ENCODE assay signal across 9 cellular contexts in the genomic region with DNA sequence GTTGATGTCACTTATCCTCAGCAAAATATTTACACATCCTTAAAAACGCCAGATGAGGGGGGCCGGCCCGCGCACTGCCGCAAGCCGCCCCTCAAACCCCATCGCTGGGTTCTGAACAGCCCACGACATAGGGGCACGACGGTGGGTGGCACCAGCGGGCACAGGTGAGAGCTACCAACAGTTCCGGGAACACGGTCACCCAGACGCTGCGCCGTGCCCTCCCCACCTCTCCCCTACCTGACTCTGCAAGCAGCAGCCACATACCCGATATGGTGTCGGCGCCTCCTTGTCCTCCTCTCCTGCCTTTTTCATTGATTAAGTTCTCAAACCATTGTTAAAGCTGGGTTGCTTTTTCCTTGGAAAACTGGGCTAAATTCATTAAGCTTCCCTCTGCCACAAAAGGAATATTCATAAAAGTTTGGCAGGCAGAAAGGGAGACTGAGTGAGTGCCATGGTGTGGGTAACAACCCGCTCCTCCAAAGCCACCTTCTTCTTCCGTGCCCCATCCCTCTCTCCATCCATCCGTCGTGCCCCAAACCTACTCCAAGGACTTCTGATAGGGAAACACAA. TPM values are rescaled to one million over a fixed set of nuclear protein-coding genes. Genes with fewer than 3 reads are reported as not detected.
DNase-seq lines count a peak whose midpoint lies in the region; ATAC-seq, FAIRE-seq and TF ChIP-seq lines count a peak whose summit lies in the region.
"Had no signal": no experiment of that assay in that cellular context is flagged by ENCODE, and none has a peak within 500 bp of the region (broad histone marks: within the 10 kb centered on the region; RNA-seq: fewer than 3 reads in every experiment).

No MANE protein-coding gene starts in this region.

- H3K27me3 ChIP-seq in CD4-positive, alpha-beta T cell (ENCODE audit: control insufficient read depth, insufficient read depth, low read length): peaks cover 12% of the 10 kb centered on the region
- H3K27me3 ChIP-seq in H1 (replicated peaks in 1 of 4; ENCODE audit: control insufficient read depth in 3 of 4, extremely low read depth in 1 of 4, insufficient read depth in 3 of 4, low read length in 3 of 4) (peaks cover 12 to 41% (median 30%) of the 10 kb centered on the region in 4 experiments), neural cell (ENCODE audit: insufficient read depth, low read depth, low read length) (peaks cover 15% of the 10 kb centered on the region)

- H3K27me3 Mint-ChIP-seq in CD4-positive, alpha-beta T cell: peaks cover 43% of the 10 kb centered on the region
- H3K27me3 Mint-ChIP-seq in HFFc6 (ENCODE audit: insufficient read depth): peaks cover 6% of the 10 kb centered on the region

- TF ChIP-seq EP300 in H1 (IDR thresholded peaks at IDR 0.05; ENCODE audit: borderline replicate concordance in 1 of 2, low read depth in 2 of 2, low read length in 2 of 2): no peak
- no peak for TF ChIP-seq EP300 in neural cell (conservative IDR thresholded peaks at IDR 0.05; ENCODE audit: poor library complexity, severe bottlenecking)

- no peak overlapping the region for H3K27ac ChIP-seq in CD4-positive, alpha-beta T cell (ENCODE audit: low read depth, low read length)
- H3K27ac ChIP-seq in H1 (ENCODE audit: low read depth, low read length) (no peak overlapping the region), neural cell (ENCODE audit: low read length) (peak overlapping the region; percentile 47)

- peaks cover 0 to 3% of the 10 kb centered on the region in 2 experiments for H4K20me1 ChIP-seq in H1 (replicated peaks in 1 of 2; ENCODE audit: control insufficient read depth in 1 of 2, insufficient read depth in 2 of 2, low read length in 2 of 2)
- no peaks in the 10 kb centered on the region for H4K20me1 ChIP-seq in neural cell (ENCODE audit: insufficient read depth)

- no peak for TF ChIP-seq CTCF in CD4-positive, alpha-beta T cell (IDR thresholded peaks at IDR 0.05)
- no peak for TF ChIP-seq CTCF in H1 (IDR thresholded peaks at IDR 0.05; ENCODE audit: control extremely low read depth in 1 of 3, insufficient read depth in 1 of 3, low read depth in 1 of 3, low read length in 3 of 3)
- TF ChIP-seq CTCF in neural cell (IDR thresholded peaks at IDR 0.05; ENCODE audit: poor library complexity, severe bottlenecking): no peak
- no peak for TF ChIP-seq CTCF in HFFc6 (IDR thresholded peaks at IDR 0.05)

- no peak overlapping the region for H3K23ac ChIP-seq in H1 (ENCODE audit: insufficient read length)

- no peaks in the 10 kb centered on the region for H3K79me1 ChIP-seq in H1 (ENCODE audit: low read depth, low read length)

- no peak overlapping the region for H4K91ac ChIP-seq in H1 (replicated peaks; ENCODE audit: insufficient read length, low read length)

- no peak for FAIRE-seq in H1 (lab: Jason Lieb, UNC)
- FAIRE-seq: K562 had no signal

- no peak overlapping the region for H3K18ac ChIP-seq in H1 (ENCODE audit: extremely low read depth, low read length)

- no peak for TF ChIP-seq POLR2A in H1 (IDR thresholded peaks at IDR 0.05; ENCODE audit: control extremely low read depth in 1 of 2, low read depth in 2 of 2, low read length in 2 of 2)

- H3K23me2 ChIP-seq in H1 (ENCODE audit: low read depth, low read length): peaks cover 7% of the 10 kb centered on the region; the same call in 1 of the 2 replicates

- no peaks in the 10 kb centered on the region for H3K36me3 Mint-ChIP-seq in CD4-positive, alpha-beta T cell (ENCODE audit: low read depth)
- no peaks in the 10 kb centered on the region for H3K36me3 Mint-ChIP-seq in HFFc6 (ENCODE audit: low read depth)

- intact Hi-C loops in CD4-positive, alpha-beta T cell (cut with DNase I, micrococcal nuclease): no loop called here

- ATAC-seq in CD4-positive, alpha-beta T cell (ENCODE audit: poor library complexity): peak; percentile 79
- ATAC-seq in GM18517 (IDR thresholded peaks at IDR 0.05; ENCODE audit: unreplicated experiment): no peak
- ATAC-seq in HG02852 (IDR thresholded peaks at IDR 0.05; ENCODE audit: unreplicated experiment): no peak
- no peak for ATAC-seq in GM19463 (IDR thresholded peaks at IDR 0.05; ENCODE audit: unreplicated experiment)
- ATAC-seq: K562 had no signal

- no peak overlapping the region for H2BK12ac ChIP-seq in H1 (ENCODE audit: low read depth, low read length)

- no peaks in the 10 kb centered on the region for H3F3A ChIP-seq in neural cell (ENCODE audit: insufficient read depth, low read length, poor library complexity, severe bottlenecking)

- no peak overlapping the region for H2BK120ac ChIP-seq in H1 (replicated peaks; ENCODE audit: low read depth, low read length)

- H3K14ac ChIP-seq in H1 (ENCODE audit: insufficient read length): no peak overlapping the region

- CTCF ChIA-PET in CD4-positive, alpha-beta T cell (lab: Charles Lee): no interaction called here
- CTCF ChIA-PET in H1 (lab: Charles Lee; ENCODE audit: partially characterized antibody): interaction anchor here (1.0 to 1.3 kb wide), 3 partner anchors 48 to 84 kb away, joined by 3 to 4 read pairs (median 3); no protein-coding TSS in a partner anchor

- H3K4me2 ChIP-seq in H1 (ENCODE audit: insufficient read depth in 1 of 2, low read depth in 2 of 2, low read length in 2 of 2) (peak overlapping the region; percentile 82 to 87), neural cell (ENCODE audit: low read length) (peak overlapping the region; percentile 62)

- DNase-seq in CD4-positive, alpha-beta T cell: peak in 7 of 10 experiments; percentile 9 to 33 (median 22)
- DNase-seq in NCI-H510A (lab: John Stamatoyannopoulos, UW) (peak; percentile 11), H1 (ENCODE audit: low read depth in 1 of 2, low spot score in 2 of 2) (no peak), HFFc6 (no peak)

- TF ChIP-seq RAD21 in H1 (IDR thresholded peaks at IDR 0.05 in 1 of 2, conservative IDR thresholded peaks at IDR 0.05 in 1 of 2; ENCODE audit: low read depth in 2 of 2, low read length in 2 of 2) (no peak), neural cell (conservative IDR thresholded peaks at IDR 0.05) (no peak)

- no peak overlapping the region for H2BK15ac ChIP-seq in H1 (ENCODE audit: low read length)

- H3K9me3 Mint-ChIP-seq in CD4-positive, alpha-beta T cell: no peaks in the 10 kb centered on the region
- no peaks in the 10 kb centered on the region for H3K9me3 Mint-ChIP-seq in HFFc6

- H3K4me3 Mint-ChIP-seq in CD4-positive, alpha-beta T cell: peak overlapping the region; percentile 88
- H3K4me3 Mint-ChIP-seq in HFFc6: no peak overlapping the region

- H3K4me3 ChIP-seq in H1 (ENCODE audit: extremely low read depth in 1 of 4, insufficient read depth in 2 of 4, low read depth in 3 of 4, low read length in 4 of 4) (peak overlapping the region; percentile 40 to 74 (median 50)), neural cell (ENCODE audit: low read length) (peak overlapping the region; percentile 75)
- H3K4me3 ChIP-seq: K562 had no signal

- no peaks in the 10 kb centered on the region for H3K9me2 ChIP-seq in neural cell (ENCODE audit: insufficient read depth, low read length)

- no peak overlapping the region for H3K56ac ChIP-seq in H1 (replicated peaks; ENCODE audit: insufficient read length, low read depth, low read length)

- no peak overlapping the region for H4K5ac ChIP-seq in H1 (ENCODE audit: insufficient read length, low read depth, low read length)

- 4% methylated on average over 19 of the region's 23 CpGs; no CpG with 5 or more reads in 1 of the 2 experiments for WGBS in H1 (ENCODE audit: extremely low coverage in 1 of 2, insufficient coverage in 1 of 2, insufficient read length in 1 of 2, insufficient replicate concordance in 2 of 2, low coverage in 1 of 2, low lambda C conversion rate in 2 of 2, missing lambda C conversion rate in 1 of 2), 2 experiments

- H3K4me1 Mint-ChIP-seq in CD4-positive, alpha-beta T cell (ENCODE audit: low read depth): peaks cover 12% of the 10 kb centered on the region
- no peaks in the 10 kb centered on the region for H3K4me1 Mint-ChIP-seq in HFFc6 (ENCODE audit: low read depth)

- peak overlapping the region; percentile 30 for H3K27ac Mint-ChIP-seq in CD4-positive, alpha-beta T cell
- no peak overlapping the region for H3K27ac Mint-ChIP-seq in HFFc6

- no peak overlapping the region for H3K4ac ChIP-seq in H1 (replicated peaks; ENCODE audit: insufficient read length, low read depth, low read length)

- H3K79me2 ChIP-seq in H1 (ENCODE audit: control insufficient read depth in 1 of 2, insufficient read depth in 2 of 2, low read length in 2 of 2) (no peaks in the 10 kb centered on the region), neural cell (replicated peaks; ENCODE audit: insufficient read depth, low read length) (peaks cover 3% of the 10 kb centered on the region)

- H2AFZ ChIP-seq in H1 (ENCODE audit: low read length) (peak overlapping the region; percentile 44; the same call in 1 of the 2 replicates), neural cell (ENCODE audit: low read depth, low read length) (no peak overlapping the region)

- H2BK20ac ChIP-seq in H1 (ENCODE audit: low read length): no peak overlapping the region

- H3K4me1 ChIP-seq in H1 (replicated peaks in 1 of 4; ENCODE audit: control insufficient read depth in 3 of 4, insufficient read depth in 4 of 4, low read length in 3 of 4): peaks cover 0 to 7% (median 2%) of the 10 kb centered on the region in 4 experiments; a peak in 1 of 7 replicates

- no peaks in the 10 kb centered on the region for H3K9me3 ChIP-seq in CD4-positive, alpha-beta T cell (ENCODE audit: control insufficient read depth, low read length)
- H3K9me3 ChIP-seq in H1 (ENCODE audit: insufficient read depth in 2 of 2, low read depth in 1 of 2, low read length in 1 of 2): no peaks in the 10 kb centered on the region
- no peaks in the 10 kb centered on the region for H3K9me3 ChIP-seq in neural cell (ENCODE audit: low read length)

- no peaks in the 10 kb centered on the region for H3K36me3 ChIP-seq in H1 (ENCODE audit: control insufficient read depth in 2 of 4, insufficient read depth in 4 of 4, low read length in 3 of 4)
- no peaks in the 10 kb centered on the region for H3K36me3 ChIP-seq in neural cell (ENCODE audit: insufficient read depth, low read length)

- POLR2A ChIA-PET in CD4-positive, alpha-beta T cell (lab: Charles Lee): no interaction called here
- POLR2A ChIA-PET in H1 (lab: Charles Lee; ENCODE audit: partially characterized antibody): no interaction called here

- H3K9ac ChIP-seq in H1 (replicated peaks in 1 of 4; ENCODE audit: extremely low read depth in 1 of 4, low read depth in 3 of 4, low read length in 3 of 4) (no peak overlapping the region), neural cell (ENCODE audit: low read length) (peak overlapping the region; percentile 61)

- no peak overlapping the region for H2BK5ac ChIP-seq in H1 (ENCODE audit: low read depth, low read length)

- no peak overlapping the region for H4K8ac ChIP-seq in H1 (ENCODE audit: extremely low read depth, insufficient read depth, low read length)

- H2AK5ac ChIP-seq in H1 (ENCODE audit: low read depth, low read length): no peak overlapping the region

RNA-seq across cellular contexts. Expression of a gene that starts 1.4 kb away (rescaled TPM):
- 1 to 10 TPM; 1.5 to 2.0 TPM for total RNA-seq in CD4-positive, alpha-beta T cell
- total RNA-seq in H1 (2021; fragmentation: NEBNext Ultra II Directional; extraction: Animal tissue kit (Norgen Biotek cat#: 25700)): 1.6 and 2.0 TPM in 2 replicates
- 0.60 and 0.96 TPM in 2 replicates for polyA plus RNA-seq in H1 (2011; rRNA removed)
- polyA plus RNA-seq in H1 (2011; cell fraction: cytosol; rRNA removed): 0.57 TPM
- 0.71 TPM for polyA plus RNA-seq in H1 (2011; cell fraction: nucleus; rRNA removed)
- 1.1 to 1.4 TPM (median 1.3 TPM) in 4 replicates for polyA plus RNA-seq in H1 (2012, experiment 1 of 2)
- 0.98 TPM for polyA plus RNA-seq in H1 (2012, experiment 2 of 2)
- 0.93 TPM for polyA plus RNA-seq in H1 (2013, experiment 1 of 2)
- 1.0 TPM for polyA plus RNA-seq in H1 (2013, experiment 2 of 2)
- 0.37 and 0.38 TPM in 2 replicates for polyA minus RNA-seq in H1 (2011; rRNA and poly(A)+ RNA removed)
- polyA minus RNA-seq in H1 (2011; cell fraction: cytosol; rRNA and poly(A)+ RNA removed): 0.51 TPM
- polyA minus RNA-seq in H1 (2011; cell fraction: nucleus; rRNA and poly(A)+ RNA removed): not detected
- polyA plus RNA-seq in neural cell: 1.5 and 4.8 TPM in 2 replicates
- 2.9 and 3.5 TPM in 2 replicates for polyA minus RNA-seq in neural cell
- not detected for total RNA-seq in HFFc6 (2021; fragmentation: NEBNext Ultra II Directional; extraction: Animal tissue kit (Norgen Biotek cat#: 25700))
- total RNA-seq: K562 had no signal
- polyA plus RNA-seq: K562 had no signal

Comparison
In these comparisons a context has a peak if more than half of its experiments do, and no peak if none do; other contexts are left out.
1. DNase-seq: peak in CD4-positive, alpha-beta T cell (7 of 10) and NCI-H510A (single experiment); none in H1 (0 of 2) and HFFc6 (single experiment).